Comparison of ENCODE assay signal across 8 cellular contexts in the genomic region with DNA sequence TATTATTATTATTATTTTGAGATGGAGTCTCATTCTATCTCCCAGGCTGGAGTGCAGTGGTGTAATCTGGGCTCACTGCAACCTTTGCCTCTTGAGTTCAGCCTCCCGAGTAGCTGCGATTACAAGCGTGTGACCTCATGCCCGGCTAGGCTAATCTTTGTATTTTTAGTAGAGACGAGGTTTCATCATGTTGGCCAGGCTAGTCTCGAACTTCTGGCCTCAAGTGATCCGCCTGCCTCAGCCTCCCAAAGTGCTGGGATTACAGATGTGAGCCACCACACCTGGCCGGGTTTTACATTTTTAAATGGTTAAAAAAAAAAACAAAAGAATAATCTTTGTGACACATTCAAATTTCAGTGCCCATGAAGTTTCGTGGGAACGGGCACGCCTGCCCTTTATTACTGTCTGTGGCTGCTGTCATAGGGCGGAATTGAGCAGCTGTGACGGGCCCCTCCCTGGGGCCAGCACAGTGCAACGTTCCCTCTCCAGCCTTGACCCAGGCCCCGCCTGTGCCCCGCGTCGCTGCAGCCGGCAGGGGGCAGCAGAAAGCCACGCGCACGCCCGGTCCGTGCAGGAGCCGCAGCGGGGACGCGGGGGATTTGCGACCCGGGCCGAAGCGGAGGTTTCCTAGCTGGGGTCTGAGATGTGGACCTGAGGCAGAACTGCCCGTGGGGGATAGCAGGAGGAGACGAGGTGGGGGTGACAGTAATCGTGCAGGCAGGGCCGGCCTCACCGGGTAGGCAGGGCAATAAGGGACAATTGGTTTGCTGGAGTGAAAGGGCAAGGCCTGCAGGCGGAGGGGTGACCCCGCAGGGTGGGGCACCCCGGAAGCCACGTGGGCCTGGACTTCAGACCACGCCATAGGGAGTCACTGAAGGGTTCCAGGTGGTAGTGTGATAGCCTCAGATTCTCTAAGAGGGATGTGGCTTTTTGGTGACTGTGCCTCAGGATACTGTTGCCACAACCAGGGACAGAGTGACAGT. TPM values are rescaled to one million over a fixed set of nuclear protein-coding genes. Genes with fewer than 3 reads are reported as not detected.
A peak's percentile ranks its signal among the peaks of the same experiment; 100 is the strongest.
DNase-seq lines count a peak whose midpoint lies in the region; ATAC-seq and TF ChIP-seq lines count a peak whose summit lies in the region.

No MANE protein-coding gene starts in this region.

- H3K4me2 ChIP-seq in fibroblast of lung (ENCODE audit: extremely low read depth, insufficient read depth, low read length) = peak overlapping the region; percentile 96

- H3K4me1 Mint-ChIP-seq in natural killer cell = peaks cover 15 to 36% of the 10 kb centered on the region in 2 donors

- H3K27me3 ChIP-seq in HL-60 (ENCODE audit: insufficient read depth, poor library complexity, severe bottlenecking) = no peaks in the 10 kb centered on the region
- no peaks in the 10 kb centered on the region for H3K27me3 ChIP-seq in fibroblast of lung (ENCODE audit: control insufficient read depth, insufficient read depth, low read length)

- ATAC-seq in GM19468 (IDR thresholded peaks at IDR 0.05; ENCODE audit: extremely low read depth, unreplicated experiment) (peak; percentile 74), natural killer cell (peak; percentile 92 to 97 (median 96))

- H3K27ac Mint-ChIP-seq in natural killer cell = peak overlapping the region; percentile 29 to 94

- intact Hi-C loops in natural killer cell (cut with micrococcal nuclease) = loop anchor here (1.0 to 5.0 kb wide), 3 partner anchors 83 to 428 kb away; no protein-coding TSS in a partner anchor

- no peaks in the 10 kb centered on the region for H3K9me3 ChIP-seq in fibroblast of lung (ENCODE audit: control insufficient read depth, insufficient read depth, low read depth, low read length)

- peak overlapping the region; percentile 85 for H2AFZ ChIP-seq in fibroblast of lung (ENCODE audit: low read length)

- H3K27me3 Mint-ChIP-seq in natural killer cell (ENCODE audit: low read depth in 2 of 2) = no peaks in the 10 kb centered on the region

- TF ChIP-seq CTCF in HL-60 (IDR thresholded peaks at IDR 0.05; ENCODE audit: insufficient read depth, low read length) = peak; percentile 68
- peak; percentile 84 to 94 for TF ChIP-seq CTCF in fibroblast of lung (conservative IDR thresholded peaks at IDR 0.05 in 1 of 2, IDR thresholded peaks at IDR 0.05 in 1 of 2; ENCODE audit: low read depth in 1 of 2, low read length in 2 of 2)
- peak; percentile 98 for TF ChIP-seq CTCF in natural killer cell (IDR thresholded peaks at IDR 0.05)

- no peaks in the 10 kb centered on the region for H4K20me1 ChIP-seq in fibroblast of lung (ENCODE audit: control insufficient read depth, extremely low read depth, insufficient read depth, low read length)

- H3K4me3 ChIP-seq in HL-60 (replicated peaks; ENCODE audit: insufficient read depth, low read length) (peak overlapping the region; percentile 43), fibroblast of lung (replicated peaks in 1 of 4; ENCODE audit: control extremely low read depth in 1 of 4, insufficient read depth in 1 of 4, low read depth in 3 of 4, low read length in 4 of 4) (peak overlapping the region; percentile 28 to 59 (median 45))

- H3K36me3 ChIP-seq in fibroblast of lung (ENCODE audit: control insufficient read depth, insufficient read depth, low read length) = no peaks in the 10 kb centered on the region

- H3K79me2 ChIP-seq in fibroblast of lung (ENCODE audit: control insufficient read depth, insufficient read depth, low read length) = no peaks in the 10 kb centered on the region

- H3K4me1 ChIP-seq in fibroblast of lung (ENCODE audit: control insufficient read depth, extremely low read depth, insufficient read depth, low read length) = peaks cover 6% of the 10 kb centered on the region

- H3K9ac ChIP-seq in fibroblast of lung (ENCODE audit: insufficient read depth, low read length) = peak overlapping the region; percentile 1

- H3K27ac ChIP-seq in HL-60 (replicated peaks) (no peak overlapping the region), fibroblast of lung (ENCODE audit: insufficient read depth, low read length) (no peak overlapping the region)

- peak overlapping the region; percentile 90 for H3K4me3 Mint-ChIP-seq in natural killer cell

- no peaks in the 10 kb centered on the region for H3K36me3 Mint-ChIP-seq in natural killer cell

- H3K9me3 Mint-ChIP-seq in natural killer cell = no peaks in the 10 kb centered on the region

- peak; percentile 30 for DNase-seq in COR-L47 (lab: John Stamatoyannopoulos, UW)
- DNase-seq in HL-60 (ENCODE audit: low read depth in 1 of 2, low spot score in 1 of 2) = peak; percentile 61 to 69
- DNase-seq in activated T-helper 1 cell treated with Interleukin-2 at 50 U/mL for 16 hours (ENCODE audit: low read depth) = peak; percentile 64
- peak; percentile 36 to 63 for DNase-seq in fibroblast of lung (ENCODE audit: low read depth in 2 of 2)
- DNase-seq in natural killer cell = peak; percentile 83
- DNase-seq in stimulated activated naive CD4-positive, alpha-beta T cell treated with Interleukin-2 at 50 U/mL for 16 hours (lab: John Stamatoyannopoulos, UW) = peak; percentile 66

TF ChIP-seq in PFSK-1, 5 proteins besides CTCF, POLR2A, EP300 and RAD21:
- TF ChIP-seq FOXP2 (optimal IDR thresholded peaks at IDR 0.05; ENCODE audit: borderline replicate concordance, extremely low read depth, extremely low read length, insufficient read depth) (peak; percentile 73), TAF1 (IDR thresholded peaks at IDR 0.05; ENCODE audit: borderline replicate concordance, insufficient read depth, low read length) (no peak)

RNA-seq across cellular contexts. Expression of gene SYTL3, which starts 54.3 kb away (rescaled TPM):
- polyA plus RNA-seq in PFSK-1 (2012; ENCODE audit: insufficient read length, low read depth) = 5.1 TPM
- total RNA-seq in fibroblast of lung (2.8 and 4.6 TPM in 2 replicates), natural killer cell (100 to 1,000 TPM in 1 of 3 donors, 10 to 100 TPM in 2; 84.1 to 143 (median 89.0) TPM)
- 0.76 and 1.4 TPM in 2 replicates for polyA plus RNA-seq in fibroblast of lung
- 0.87 and 1.7 TPM in 2 replicates for polyA plus RNA-seq in fibroblast of lung (2012)
- 0.63 and 1.2 TPM in 2 replicates for polyA minus RNA-seq in fibroblast of lung (ENCODE audit: low replicate concordance)

RNA-seq across cellular contexts. Expression of gene DYNLT1, which starts 59.6 kb away (rescaled TPM):
- polyA plus RNA-seq in PFSK-1 (2012; ENCODE audit: insufficient read length, low read depth) = 93.2 TPM
- total RNA-seq in fibroblast of lung (85.3 and 92.3 TPM in 2 replicates), natural killer cell (100 to 1,000 TPM in 1 of 3 donors, 10 to 100 TPM in 2; 85.7 to 106 (median 86.8) TPM)
- 280 and 296 TPM in 2 replicates for polyA plus RNA-seq in fibroblast of lung
- polyA plus RNA-seq in fibroblast of lung (2012) = 275 and 298 TPM in 2 replicates
- 119 and 168 TPM in 2 replicates for polyA minus RNA-seq in fibroblast of lung (ENCODE audit: low replicate concordance)

Comparison
In these comparisons a context has a peak if more than half of its experiments do, and no peak if none do; other contexts are left out.
1. DNase-seq: peak in every context shown above with its lines; median percentile 83 in natural killer cell; 66 in stimulated activated naive CD4-positive, alpha-beta T cell treated with Interleukin-2 at 50 U/mL for 16 hours; 65 in HL-60; 64 in activated T-helper 1 cell treated with Interleukin-2 at 50 U/mL for 16 hours; 50 in fibroblast of lung; 30 in COR-L47.
2. RNA of gene SYTL3, which starts 54.3 kb away (total RNA-seq): 84.1 to 143 TPM in natural killer cell; 2.8 to 4.6 TPM in fibroblast of lung; every median in the first group is over 10 times any median in the second.
3. Peak in every context shown above with its lines, with median percentiles within 50 percentile points of each other: CTCF ChIP-seq.